ENCODE assay signal across 17 cellular contexts in genomic region chr7:105878746-105879605, GRCh38. TPM values are rescaled to one million over a fixed set of nuclear protein-coding genes. Genes with fewer than 3 reads are reported as not detected.
DNase-seq lines count a peak whose midpoint lies in the region; ATAC-seq and TF ChIP-seq lines count a peak whose summit lies in the region.
"Had no signal": no experiment of that assay in that cellular context is flagged by ENCODE, and none has a peak within 500 bp of the region (broad histone marks: within the 10 kb centered on the region; RNA-seq: fewer than 3 reads in every experiment).

No MANE protein-coding gene starts in this region.

- no TSS peak for BruUV-seq in Panc1 (replicated peaks; lab: Mats Ljungman, UMichigan)

- CTCF ChIA-PET in Panc1 (lab: Charles Lee), result interaction anchor here (0.6 kb wide), 1 partner anchor 158 kb away, joined by 3 read pairs; no protein-coding TSS in a partner anchor

- no peak for TF ChIP-seq CTCF in Panc1 (IDR thresholded peaks at IDR 0.05)

- DNase-seq in activated T-cell treated with anti-CD3 and anti-CD28 coated beads, Interleukin-2, amount 50 U/mL, for 4 hours, result no peak
- no peak for DNase-seq in activated T-cell treated with anti-CD3 and anti-CD28 coated beads, Interleukin-2, amount 50 U/mL, for 48 hours
- DNase-seq in Panc1 (ENCODE audit: low read depth, low spot score), result no peak
- no peak for DNase-seq in D341Med (ENCODE audit: low spot score)
- DNase-seq: AML-193; erythroblast; H7; stimulated activated CD4-positive, alpha-beta T cell treated with anti-CD3 and anti-CD28 coated beads, Interleukin-1b, Interleukin-23, amount 100 ng/mL, for 48 hours; stimulated activated naive CD4-positive, alpha-beta T cell had no signal

- H3K27ac ChIP-seq in Panc1 (ENCODE audit: low read length), result no peak overlapping the region
- no peak overlapping the region for H3K27ac ChIP-seq in iPS-20b (ENCODE audit: low read length)
- H3K27ac ChIP-seq in stomach smooth muscle (ENCODE audit: low read length), result peak overlapping the region; percentile 58
- H3K27ac ChIP-seq: prostate gland, vagina had no signal

- no peaks in the 10 kb centered on the region for H3K27me3 Mint-ChIP-seq in activated T-cell treated with anti-CD3 and anti-CD28 coated beads, Interleukin-2, amount 50 U/mL, for 4 hours (ENCODE audit: low read depth)
- H3K27me3 Mint-ChIP-seq: memory B cell had no signal

- H3K9me3 Mint-ChIP-seq in activated T-cell treated with anti-CD3 and anti-CD28 coated beads, Interleukin-2, amount 50 U/mL, for 4 hours, result no peaks in the 10 kb centered on the region
- H3K9me3 Mint-ChIP-seq: activated naive CD4-positive, alpha-beta T cell treated with anti-CD3 and anti-CD28 coated beads, Interleukin-2, amount 50 U/mL, for 72 hours; memory B cell had no signal

- no peaks in the 10 kb centered on the region for H3K36me3 Mint-ChIP-seq in activated T-cell treated with anti-CD3 and anti-CD28 coated beads, Interleukin-2, amount 50 U/mL, for 4 hours (ENCODE audit: insufficient read depth)
- H3K36me3 Mint-ChIP-seq: memory B cell had no signal

- peaks cover 27% of the 10 kb centered on the region for H3K4me1 ChIP-seq in Panc1 (ENCODE audit: control insufficient read depth, insufficient read depth, low read length)
- peaks cover 20% of the 10 kb centered on the region for H3K4me1 ChIP-seq in iPS-20b (ENCODE audit: insufficient read depth, low read length)
- peaks cover 40% of the 10 kb centered on the region for H3K4me1 ChIP-seq in stomach smooth muscle (ENCODE audit: control insufficient read depth, insufficient read depth, low read length)
- H3K4me1 ChIP-seq: prostate gland had no signal

- peaks cover 4% of the 10 kb centered on the region; the same call in 1 of the 2 replicates for H3K36me3 ChIP-seq in Panc1 (ENCODE audit: control insufficient read depth, insufficient read depth, low read length)
- H3K36me3 ChIP-seq in iPS-20b (ENCODE audit: insufficient read depth, low read depth, low read length), result peaks cover 11% of the 10 kb centered on the region; the same call in 1 of the 2 replicates
- no peaks in the 10 kb centered on the region for H3K36me3 ChIP-seq in stomach smooth muscle (ENCODE audit: control insufficient read depth in 2 of 2, insufficient read depth in 2 of 2, low read length in 2 of 2)
- H3K36me3 ChIP-seq: prostate gland, vagina had no signal

- no peaks in the 10 kb centered on the region for H3K9me3 ChIP-seq in Panc1 (ENCODE audit: control insufficient read depth, insufficient read depth, low read depth, low read length)
- no peaks in the 10 kb centered on the region for H3K9me3 ChIP-seq in iPS-20b (ENCODE audit: insufficient read depth, low read depth, low read length)
- no peaks in the 10 kb centered on the region for H3K9me3 ChIP-seq in stomach smooth muscle (ENCODE audit: control insufficient read depth in 2 of 2, low read length in 2 of 2)
- H3K9me3 ChIP-seq: prostate gland, vagina had no signal

- in situ Hi-C loops in Panc1 (cut with HindIII; ENCODE audit: low pct_unique_long_range_greater_than_20kb, low sequenced_read_pairs), result no loop called here

- peak overlapping the region; percentile 84 for H3K4me3 Mint-ChIP-seq in activated T-cell treated with anti-CD3 and anti-CD28 coated beads, Interleukin-2, amount 50 U/mL, for 4 hours

- POLR2A ChIA-PET in Panc1 (lab: Charles Lee), result no interaction called here

- no peak overlapping the region for H3K9ac ChIP-seq in iPS-20b (ENCODE audit: low read depth, low read length)
- H3K9ac ChIP-seq in stomach smooth muscle (ENCODE audit: low read length in 2 of 2), result peak overlapping the region; percentile 77 to 88

- H3K27me3 ChIP-seq in Panc1 (ENCODE audit: control insufficient read depth, insufficient read depth, low read length) (no peaks in the 10 kb centered on the region), iPS-20b (ENCODE audit: insufficient read depth, low read length) (peaks cover 22% of the 10 kb centered on the region), stomach smooth muscle (ENCODE audit: control insufficient read depth in 1 of 2, insufficient read depth in 2 of 2, low read length in 2 of 2) (no peaks in the 10 kb centered on the region)
- H3K27me3 ChIP-seq: vagina had no signal

- peak; percentile 18 to 30 for ATAC-seq in activated T-cell treated with anti-CD3 and anti-CD28 coated beads, Interleukin-2, amount 50 U/mL, for 4 hours
- ATAC-seq in Panc1, result no peak
- ATAC-seq in HG03159 (IDR thresholded peaks at IDR 0.05; ENCODE audit: unreplicated experiment), result no peak
- ATAC-seq in HG02884 (IDR thresholded peaks at IDR 0.05; ENCODE audit: unreplicated experiment), result no peak
- ATAC-seq: activated naive CD4-positive, alpha-beta T cell treated with anti-CD3 and anti-CD28 coated beads, Interleukin-2, amount 50 U/mL, for 72 hours had no signal

- intact Hi-C loops in Panc1 (cut with micrococcal nuclease; ENCODE audit: unreplicated experiment), result loop anchor here (5.0 to 10.0 kb wide), 4 partner anchors 114 to 224 kb away; no protein-coding TSS in a partner anchor

- peak overlapping the region; percentile 71 to 84; a peak in 2 of 4 replicates for H3K4me3 ChIP-seq in Panc1 (ENCODE audit: low read depth in 2 of 2, low read length in 2 of 2)
- H3K4me3 ChIP-seq in iPS-20b (ENCODE audit: low read length), result peak overlapping the region; percentile 73; the same call in 1 of the 2 replicates
- peak overlapping the region; percentile 88 to 94 for H3K4me3 ChIP-seq in stomach smooth muscle (ENCODE audit: low read length in 2 of 2)
- H3K4me3 ChIP-seq: prostate gland had no signal

- H3K4me1 Mint-ChIP-seq in activated T-cell treated with anti-CD3 and anti-CD28 coated beads, Interleukin-2, amount 50 U/mL, for 4 hours (ENCODE audit: low read depth), result peaks cover 56% of the 10 kb centered on the region

RNA-seq across cellular contexts. Expression of gene ATXN7L1, which starts 2.6 kb away (rescaled TPM):
- 1 to 10 TPM; 2.5 to 5.5 (median 5.4) TPM for total RNA-seq in activated T-cell treated with anti-CD3 and anti-CD28 coated beads, Interleukin-2, amount 50 U/mL, for 4 hours
- 10.8 TPM for total RNA-seq in Panc1 (2021; ENCODE audit: unreplicated experiment)
- 3.9 TPM for polyA plus RNA-seq in Panc1 (2012; ENCODE audit: insufficient read length)

Comparison
In these comparisons a context has a peak if more than half of its experiments do, and no peak if none do; other contexts are left out.
1. ATAC-seq: peak in activated T-cell treated with anti-CD3 and anti-CD28 coated beads, Interleukin-2, amount 50 U/mL, for 4 hours (2 of 2); none in Panc1 (single experiment), HG03159 (single experiment) and HG02884 (single experiment).
2. Peak in every context shown above with its lines, with median percentiles within 50 percentile points of each other: H3K4me3 ChIP-seq.